In the genomic region with DNA sequence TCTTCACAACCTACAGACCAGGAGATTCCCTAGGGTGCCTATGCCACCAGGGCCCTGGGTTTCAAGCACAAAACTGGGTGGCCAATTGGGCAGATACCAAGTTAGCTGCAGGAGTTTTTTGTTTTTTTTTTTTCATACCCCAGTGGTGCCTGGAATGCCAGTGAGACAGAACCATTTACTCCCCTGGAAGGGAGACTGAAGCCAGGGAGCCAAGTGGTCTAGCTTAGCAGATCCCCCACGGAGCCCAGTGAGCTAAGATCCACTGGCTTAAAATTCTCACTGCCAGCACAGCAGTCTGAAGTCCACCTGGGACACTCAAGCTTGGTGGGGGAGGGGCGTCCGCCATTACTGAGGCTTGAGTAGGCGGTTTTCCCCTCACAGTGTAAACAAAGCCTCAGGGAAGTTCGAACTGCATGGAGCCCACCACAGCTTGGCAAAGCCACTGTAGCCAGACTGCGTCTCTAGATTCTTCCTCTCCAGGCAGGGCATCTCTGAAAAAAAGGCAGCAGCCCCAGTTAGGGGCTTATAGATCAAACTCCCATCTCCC, we compare ENCODE assay signal across 2 cellular contexts.
TF ChIP-seq lines count a peak whose summit lies in the region.

No MANE protein-coding gene starts in this region.

TF ChIP-seq in Ishikawa, 13 proteins besides CTCF, POLR2A, EP300 and RAD21:
- TF ChIP-seq YY1 (IDR thresholded peaks at IDR 0.05; ENCODE audit: low read depth) = 0 out of 2 replicates have a peak, but pooled peaks have one; percentile 18
TF ChIP-seq in Ishikawa: peak in this region for 1; not testable (repeated sequence) for 12.

TF ChIP-seq in K562, 482 proteins besides CTCF, POLR2A, EP300 and RAD21:
- peak in 1 of 3 experiments; percentile 60 for TF ChIP-seq YY1 (IDR thresholded peaks at IDR 0.05; ENCODE audit: borderline replicate concordance in 1 of 3, control insufficient read depth in 1 of 3, extremely low read depth in 1 of 3, insufficient read depth in 3 of 3, insufficient read length in 1 of 3, insufficient replicate concordance in 2 of 3, low read depth in 1 of 3, low read length in 2 of 3)
